1 cellular context compared by ENCODE assay signal in the genomic region with DNA sequence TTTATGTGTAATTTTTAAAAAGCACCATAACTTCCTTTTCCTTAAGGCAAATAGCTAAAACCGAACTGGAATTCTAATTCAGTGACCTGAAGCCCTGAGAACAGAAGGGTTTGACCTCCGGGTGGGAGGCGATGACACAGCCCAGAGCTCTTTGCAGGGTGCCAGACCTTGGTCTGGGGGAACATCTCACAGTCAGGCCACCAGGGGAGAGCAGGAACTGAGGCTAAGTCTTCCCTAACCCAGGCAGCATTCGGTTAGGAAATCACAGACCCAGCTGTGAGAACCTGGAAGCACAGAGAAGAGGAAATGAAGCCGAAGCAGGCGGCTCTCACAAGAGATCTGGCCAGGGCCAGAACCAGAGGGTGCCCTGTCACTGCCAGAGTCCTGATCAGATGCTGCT.
TF ChIP-seq lines count a peak whose summit lies in the region.

No MANE protein-coding gene starts in this region.

TF ChIP-seq in IMR-90, 13 proteins besides CTCF, POLR2A, EP300 and RAD21 (continued from another document):
- TF ChIP-seq, protein P1, sequence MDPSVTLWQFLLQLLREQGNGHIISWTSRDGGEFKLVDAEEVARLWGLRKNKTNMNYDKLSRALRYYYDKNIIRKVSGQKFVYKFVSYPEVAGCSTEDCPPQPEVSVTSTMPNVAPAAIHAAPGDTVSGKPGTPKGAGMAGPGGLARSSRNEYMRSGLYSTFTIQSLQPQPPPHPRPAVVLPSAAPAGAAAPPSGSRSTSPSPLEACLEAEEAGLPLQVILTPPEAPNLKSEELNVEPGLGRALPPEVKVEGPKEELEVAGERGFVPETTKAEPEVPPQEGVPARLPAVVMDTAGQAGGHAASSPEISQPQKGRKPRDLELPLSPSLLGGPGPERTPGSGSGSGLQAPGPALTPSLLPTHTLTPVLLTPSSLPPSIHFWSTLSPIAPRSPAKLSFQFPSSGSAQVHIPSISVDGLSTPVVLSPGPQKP (IDR thresholded peaks at IDR 0.05; ENCODE audit: borderline replicate concordance, low read depth, low read length), result no peak
- TF ChIP-seq CEBPB (IDR thresholded peaks at IDR 0.05; ENCODE audit: low read depth, low read length), result no peak
- TF ChIP-seq BHLHE40 (IDR thresholded peaks at IDR 0.05; ENCODE audit: low read depth, low read length), result no peak
- TF ChIP-seq NFE2L2 (IDR thresholded peaks at IDR 0.05; ENCODE audit: low read depth, low read length), result no peak
- no peak for TF ChIP-seq MAFK (IDR thresholded peaks at IDR 0.05; ENCODE audit: low read depth, low read length)
- TF ChIP-seq, protein P2, sequence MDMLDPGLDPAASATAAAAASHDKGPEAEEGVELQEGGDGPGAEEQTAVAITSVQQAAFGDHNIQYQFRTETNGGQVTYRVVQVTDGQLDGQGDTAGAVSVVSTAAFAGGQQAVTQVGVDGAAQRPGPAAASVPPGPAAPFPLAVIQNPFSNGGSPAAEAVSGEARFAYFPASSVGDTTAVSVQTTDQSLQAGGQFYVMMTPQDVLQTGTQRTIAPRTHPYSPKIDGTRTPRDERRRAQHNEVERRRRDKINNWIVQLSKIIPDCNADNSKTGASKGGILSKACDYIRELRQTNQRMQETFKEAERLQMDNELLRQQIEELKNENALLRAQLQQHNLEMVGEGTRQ (IDR thresholded peaks at IDR 0.05; ENCODE audit: low read depth, low read length), result no peak
- TF ChIP-seq SMC3 (IDR thresholded peaks at IDR 0.05; ENCODE audit: low read depth, low read length), result no peak
- no peak for TF ChIP-seq MAZ (IDR thresholded peaks at IDR 0.05; ENCODE audit: borderline replicate concordance, low read depth, low read length)
- TF ChIP-seq MXI1 (IDR thresholded peaks at IDR 0.05; ENCODE audit: borderline replicate concordance, low read depth, low read length), result no peak
- no peak for TF ChIP-seq FOS (IDR thresholded peaks at IDR 0.05; ENCODE audit: low read depth, low read length)
- no peak for TF ChIP-seq RFX5 (IDR thresholded peaks at IDR 0.05; ENCODE audit: low read depth, low read length)
